8 cellular contexts compared by ENCODE assay signal in the genomic region with DNA sequence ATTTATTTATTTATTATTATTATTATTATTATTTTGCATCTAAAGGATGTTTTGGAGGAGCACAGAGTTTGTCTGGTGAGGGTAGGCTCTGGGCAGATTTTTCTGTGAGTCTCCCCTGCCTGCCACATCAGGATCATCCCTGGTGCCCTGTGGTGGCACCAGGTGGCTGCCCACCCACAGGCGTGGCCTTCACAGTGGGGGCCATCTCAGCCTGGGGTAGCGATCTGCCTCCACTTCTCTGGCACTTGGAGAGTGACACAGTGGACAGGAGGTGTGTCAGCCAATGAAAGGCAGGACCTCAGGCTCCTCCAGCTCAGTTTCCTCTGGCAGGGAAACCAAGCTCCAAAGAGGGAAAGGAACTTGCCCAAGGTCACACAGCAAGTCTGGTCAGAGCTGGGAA. TPM values are rescaled to one million over a fixed set of nuclear protein-coding genes. Genes with fewer than 3 reads are reported as not detected.
"Had no signal": no experiment of that assay in that cellular context is flagged by ENCODE, and none has a peak within 500 bp of the region (broad histone marks: within the 10 kb centered on the region; RNA-seq: fewer than 3 reads in every experiment).

No MANE protein-coding gene starts in this region.

- H2AFZ ChIP-seq: GM23248 had no signal

- H3K27ac ChIP-seq: GM23248 had no signal

- H3K36me3 ChIP-seq: HAP-1 had no signal

- H3K4me3 ChIP-seq: GM23248, HAP-1 had no signal

- H3K9ac ChIP-seq: GM23248 had no signal

- ATAC-seq: HCT116 had no signal

- FAIRE-seq: HTR-8/SVneo had no signal

- DNase-seq: KBM-7 had no signal

- H3K9me3 ChIP-seq: HAP-1 had no signal

- H3K4me1 ChIP-seq: HAP-1 had no signal

RNA-seq across cellular contexts. Expression of gene SLC6A7, which starts 30.0 kb away (rescaled TPM):
- total RNA-seq: GM23248, H4, H7 had no signal
- polyA plus RNA-seq: GM23248, IgD-negative memory B cell had no signal

RNA-seq across cellular contexts. Expression of gene CDX1, which starts 53.3 kb away (rescaled TPM):
- total RNA-seq: GM23248, H4 had no signal
- polyA plus RNA-seq: GM23248, IgD-negative memory B cell had no signal
